ENCODE assay signal across 27 cellular contexts in the genomic region with DNA sequence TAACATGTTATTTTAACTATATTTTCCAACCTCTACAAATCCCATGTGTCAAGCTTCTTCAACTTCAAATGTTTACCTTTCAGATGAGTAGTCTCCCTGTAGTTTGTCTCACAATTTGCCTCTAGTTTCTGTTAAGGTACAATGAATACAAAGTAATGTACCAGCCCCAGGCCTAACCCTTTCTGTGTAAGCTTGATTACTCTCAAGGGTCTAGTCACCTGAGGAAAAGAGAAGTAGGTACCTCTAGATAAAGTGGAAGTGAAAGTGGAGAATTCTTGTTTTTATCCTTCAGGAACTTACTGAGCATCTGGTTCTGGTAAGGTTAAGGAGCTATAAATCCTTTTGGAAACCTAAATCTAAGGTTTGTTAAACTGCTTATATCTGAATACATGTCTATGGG. TPM values are rescaled to one million over a fixed set of nuclear protein-coding genes. Genes with fewer than 3 reads are reported as not detected.
"Had no signal": no experiment of that assay in that cellular context is flagged by ENCODE, and none has a peak within 500 bp of the region (broad histone marks: within the 10 kb centered on the region; RNA-seq: fewer than 3 reads in every experiment).

TSS of gene OR51A7 (plus strand) at position 300 of the 400 bp plus-strand sequence. CDS start 3,587 bp downstream, outside the sequence.

- H3K27me3 Mint-ChIP-seq: activated naive CD4-positive, alpha-beta T cell treated with anti-CD3 and anti-CD28 coated beads, Interleukin-2, amount 10 ng/mL, durations not matched to agents 7 days and 5 days; activated naive CD8-positive, alpha-beta T cell treated with anti-CD3 and anti-CD28 coated beads for 36 hours had no signal

- H3K27ac Mint-ChIP-seq: activated CD8-positive, alpha-beta T cell treated with anti-CD3 and anti-CD28 coated beads, Interleukin-2, amount 10 ng/mL, durations not matched to agents 7 days and 5 days; activated naive CD4-positive, alpha-beta T cell treated with anti-CD3 and anti-CD28 coated beads, Interleukin-2, amount 10 ng/mL, durations not matched to agents 7 days and 5 days; activated naive CD8-positive, alpha-beta T cell treated with anti-CD3 and anti-CD28 coated beads for 36 hours; activated T-cell treated with anti-CD3 and anti-CD28 coated beads, Interleukin-2, amount 50 U/mL, for 24 hours; T-helper 1 cell treated with Interleukin-12 subunit alpha and Interleukin-12 subunit beta and Interleukin-4 antibody, amounts not matched to agents 30 μg/mL and 1 μg/mL, for 36 hours had no signal

- H3K4me3 Mint-ChIP-seq: activated CD8-positive, alpha-beta T cell treated with anti-CD3 and anti-CD28 coated beads, Interleukin-2, amount 10 ng/mL, durations not matched to agents 7 days and 5 days; activated naive CD4-positive, alpha-beta T cell treated with anti-CD3 and anti-CD28 coated beads, Interleukin-2, amount 10 ng/mL, durations not matched to agents 7 days and 5 days; activated naive CD8-positive, alpha-beta T cell treated with anti-CD3 and anti-CD28 coated beads for 36 hours; activated T-cell treated with anti-CD3 and anti-CD28 coated beads, Interleukin-2, amount 50 U/mL, for 24 hours; T-helper 1 cell treated with Interleukin-12 subunit alpha and Interleukin-12 subunit beta and Interleukin-4 antibody, amounts not matched to agents 30 μg/mL and 1 μg/mL, for 36 hours had no signal

- DNase-seq: activated CD4-positive, alpha-beta T cell treated with anti-CD3 and anti-CD28 coated beads for 48 hours; activated CD4-positive, alpha-beta T cell treated with anti-CD3 and anti-CD28 coated beads, Interleukin-2, amount 50 U/mL, for 4 hours; activated CD4-positive, CD25-positive, alpha-beta regulatory T cell treated with anti-CD3 and anti-CD28 coated beads, Interleukin-2, amount 50 U/mL, for 72 hours; activated CD8-positive, alpha-beta memory T cell treated with anti-CD3 and anti-CD28 coated beads, Interleukin-2, amount 50 U/mL, for 48 hours; activated CD8-positive, alpha-beta T cell treated with anti-CD3 and anti-CD28 coated beads, Interleukin-2, amount 10 ng/mL, durations not matched to agents 7 days and 5 days; activated effector memory CD4-positive, alpha-beta T cell treated with anti-CD3 and anti-CD28 coated beads, Interleukin-2, amount 50 U/mL, for 16 hours; activated naive CD4-positive, alpha-beta T cell treated with anti-CD3 and anti-CD28 coated beads, Interleukin-2, amount 10 ng/mL, durations not matched to agents 7 days and 5 days; activated naive CD8-positive, alpha-beta T cell treated with anti-CD3 and anti-CD28 coated beads for 36 hours; activated T-cell treated with anti-CD3 and anti-CD28 coated beads, Interleukin-2, amount 50 U/mL, for 24 hours; brain microvascular endothelial cell; KBM-7; NCI-H1048; NCI-H146; NCI-H187 treated with DMSO at 0.1 percent for 48 hours; NCI-H2171; NCI-H226; NCI-H69; NK-92 treated with Interleukin-12 subunit alpha and Interleukin-12 subunit beta, amount 100 ng/mL, for 24 hours; PC-3; SHP77 treated with DMSO at 0.1 percent for 48 hours had no signal

- H3K27ac ChIP-seq: brain microvascular endothelial cell, cardiac muscle cell had no signal

- H3K9me3 Mint-ChIP-seq: activated naive CD4-positive, alpha-beta T cell treated with anti-CD3 and anti-CD28 coated beads, Interleukin-2, amount 10 ng/mL, durations not matched to agents 7 days and 5 days; activated naive CD8-positive, alpha-beta T cell treated with anti-CD3 and anti-CD28 coated beads for 36 hours; activated T-cell treated with anti-CD3 and anti-CD28 coated beads, Interleukin-2, amount 50 U/mL, for 24 hours; T-helper 1 cell treated with Interleukin-12 subunit alpha and Interleukin-12 subunit beta and Interleukin-4 antibody, amounts not matched to agents 30 μg/mL and 1 μg/mL, for 36 hours had no signal

- ATAC-seq: activated CD8-positive, alpha-beta T cell treated with anti-CD3 and anti-CD28 coated beads, Interleukin-2, amount 10 ng/mL, durations not matched to agents 7 days and 5 days; PC-3 had no signal

- H3K27me3 ChIP-seq: brain microvascular endothelial cell, cardiac muscle cell had no signal

- H3K36me3 Mint-ChIP-seq: activated naive CD4-positive, alpha-beta T cell treated with anti-CD3 and anti-CD28 coated beads, Interleukin-2, amount 10 ng/mL, durations not matched to agents 7 days and 5 days; activated naive CD8-positive, alpha-beta T cell treated with anti-CD3 and anti-CD28 coated beads for 36 hours had no signal

- H3K36me3 ChIP-seq: brain microvascular endothelial cell, cardiac muscle cell had no signal

- H3K4me1 Mint-ChIP-seq: activated naive CD4-positive, alpha-beta T cell treated with anti-CD3 and anti-CD28 coated beads, Interleukin-2, amount 10 ng/mL, durations not matched to agents 7 days and 5 days; activated naive CD8-positive, alpha-beta T cell treated with anti-CD3 and anti-CD28 coated beads for 36 hours had no signal

- H3K4me3 ChIP-seq: cardiac muscle cell had no signal

RNA-seq across cellular contexts. Expression of gene OR51A7, which starts in this region (rescaled TPM):
- total RNA-seq: activated CD8-positive, alpha-beta T cell treated with anti-CD3 and anti-CD28 coated beads, Interleukin-2, amount 10 ng/mL, durations not matched to agents 7 days and 5 days; activated naive CD8-positive, alpha-beta T cell treated with anti-CD3 and anti-CD28 coated beads for 36 hours; cardiac muscle cell; LHCN-M2; M059J; NCI-H460; PC-3; SK-MEL-5 had no signal
- polyA plus RNA-seq: adipose tissue, cardiac muscle cell had no signal
